Comparison of ENCODE assay signal across 26 cellular contexts in the genomic region with DNA sequence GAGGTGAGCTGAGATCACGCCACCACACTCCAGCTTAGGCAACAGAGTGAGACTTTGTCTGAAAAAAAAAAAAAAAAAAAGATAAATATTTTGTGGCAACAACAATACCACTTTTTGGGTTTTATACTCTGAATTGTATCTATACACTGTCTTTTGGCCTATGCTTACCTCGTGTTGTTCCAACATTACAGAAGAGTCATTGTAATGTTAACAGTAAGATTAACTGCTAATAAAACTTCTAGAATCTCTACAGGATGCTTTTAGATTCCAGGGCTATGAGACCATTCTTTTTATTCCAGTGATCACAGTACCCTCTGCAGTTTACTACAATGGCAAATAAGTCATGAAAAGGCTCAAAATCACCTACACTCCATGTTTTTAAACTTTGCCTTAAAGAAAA.
"Had no signal": no experiment of that assay in that cellular context is flagged by ENCODE, and none has a peak within 500 bp of the region (broad histone marks: within the 10 kb centered on the region; RNA-seq: fewer than 3 reads in every experiment).

No MANE protein-coding gene starts in this region.

- H3K4me3 Mint-ChIP-seq: activated T-cell treated with anti-CD3 and anti-CD28 coated beads, Interleukin-2, amount 50 U/mL, for 24 hours; activated T-helper 17 cell treated with anti-CD3 and anti-CD28 coated beads, Interleukin-2, amount 50 U/mL, for 72 hours; endodermal cell; natural killer cell; stimulated activated naive CD8-positive, alpha-beta T cell treated with anti-CD3 and anti-CD28 coated beads, Interleukin-15, amount 100 ng/mL, for 72 hours; T-helper 2 cell treated with Interferon-gamma antibody and Interleukin-4, amounts not matched to agents 5 μg/mL and 100 μg/mL, for 36 hours had no signal

- H3K9me3 ChIP-seq: breast epithelium, neutrophil, pancreas, psoas muscle, suprapubic skin, transverse colon had no signal

- H3K4me3 ChIP-seq: breast epithelium, coronary artery, pancreas, psoas muscle, suprapubic skin, transverse colon had no signal

- H3K9me3 Mint-ChIP-seq: activated naive CD4-positive, alpha-beta T cell treated with anti-CD3 and anti-CD28 coated beads, Interleukin-2, amount 50 U/mL, for 72 hours; activated T-cell treated with anti-CD3 and anti-CD28 coated beads, Interleukin-2, amount 50 U/mL, for 24 hours; activated T-helper 17 cell treated with anti-CD3 and anti-CD28 coated beads, Interleukin-2, amount 50 U/mL, for 72 hours; endodermal cell; natural killer cell; stimulated activated naive CD8-positive, alpha-beta T cell treated with anti-CD3 and anti-CD28 coated beads, Interleukin-15, amount 100 ng/mL, for 72 hours; T-helper 2 cell treated with Interferon-gamma antibody and Interleukin-4, amounts not matched to agents 5 μg/mL and 100 μg/mL, for 36 hours had no signal

- H3K4me1 ChIP-seq: breast epithelium, pancreas, psoas muscle, suprapubic skin had no signal

- H3K27ac ChIP-seq: breast epithelium, neutrophil, pancreas, psoas muscle, suprapubic skin, WERI-Rb-1 had no signal

- H3K27ac Mint-ChIP-seq: endodermal cell; natural killer cell; stimulated activated naive CD8-positive, alpha-beta T cell treated with anti-CD3 and anti-CD28 coated beads, Interleukin-15, amount 100 ng/mL, for 72 hours; T-helper 2 cell treated with Interferon-gamma antibody and Interleukin-4, amounts not matched to agents 5 μg/mL and 100 μg/mL, for 36 hours had no signal

- H3K36me3 Mint-ChIP-seq: activated naive CD4-positive, alpha-beta T cell treated with anti-CD3 and anti-CD28 coated beads, Interleukin-2, amount 50 U/mL, for 72 hours; natural killer cell had no signal

- H3K27me3 Mint-ChIP-seq: activated T-cell treated with anti-CD3 and anti-CD28 coated beads, Interleukin-2, amount 50 U/mL, for 24 hours; activated T-helper 17 cell treated with anti-CD3 and anti-CD28 coated beads, Interleukin-2, amount 50 U/mL, for 72 hours; stimulated activated naive CD8-positive, alpha-beta T cell treated with anti-CD3 and anti-CD28 coated beads, Interleukin-15, amount 100 ng/mL, for 72 hours had no signal

- H3K27me3 ChIP-seq: breast epithelium, neutrophil, pancreas, suprapubic skin, transverse colon had no signal

- H3K36me3 ChIP-seq: breast epithelium, neutrophil had no signal

- DNase-seq: activated CD4-positive, alpha-beta T cell treated with anti-CD3 and anti-CD28 coated beads, Interleukin-2, amount 50 U/mL, for 4 hours; activated CD4-positive, CD25-positive, alpha-beta regulatory T cell treated with anti-CD3 and anti-CD28 coated beads, Interleukin-2, amount 50 U/mL, for 72 hours; activated CD8-positive, alpha-beta memory T cell treated with anti-CD3 and anti-CD28 coated beads for 24 hours; activated CD8-positive, alpha-beta memory T cell treated with anti-CD3 and anti-CD28 coated beads, Interleukin-2, amount 50 U/mL, for 4 hours; activated T-cell treated with anti-CD3 and anti-CD28 coated beads, Interleukin-2, amount 50 U/mL, for 24 hours; endodermal cell; foreskin fibroblast; hippocampal formation; left ventricle myocardium superior; mammary epithelial cell; midbrain; natural killer cell; pancreas; psoas muscle; right cardiac atrium; stimulated activated CD4-positive, alpha-beta T cell treated with anti-CD3 and anti-CD28 coated beads, Interleukin-12 subunit alpha, Interleukin-12 subunit beta, amount 100 ng/mL, for 4 hours; stimulated activated naive CD8-positive, alpha-beta T cell treated with anti-CD3 and anti-CD28 coated beads, Interleukin-15, amount 100 ng/mL, for 72 hours; transverse colon; WERI-Rb-1 had no signal

- H3K4me1 Mint-ChIP-seq: endodermal cell, natural killer cell had no signal

- ATAC-seq: left ventricle myocardium superior; natural killer cell; pancreas; psoas muscle; right cardiac atrium; stimulated activated naive CD8-positive, alpha-beta T cell treated with anti-CD3 and anti-CD28 coated beads, Interleukin-15, amount 100 ng/mL, for 72 hours had no signal
